4 cellular contexts compared by ENCODE assay signal in the genomic region with DNA sequence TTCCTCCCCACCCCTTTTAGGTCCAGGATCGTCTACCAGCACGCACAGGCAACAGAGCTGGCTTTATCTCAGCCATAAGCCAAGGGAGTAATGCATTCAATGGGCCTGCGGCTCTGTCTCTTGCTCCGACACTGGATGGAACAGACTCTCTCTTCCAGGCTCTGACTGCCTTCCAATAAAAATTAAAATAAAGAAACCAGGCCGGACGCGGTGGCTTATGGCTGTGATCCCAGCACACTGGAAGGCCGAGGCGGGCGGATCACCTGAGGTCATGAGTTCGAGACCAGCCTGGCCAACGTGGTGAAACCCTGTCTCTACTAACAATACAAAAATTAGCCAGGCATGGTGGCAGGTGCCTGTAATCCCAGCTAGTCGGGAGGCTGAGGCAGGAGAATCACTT. TPM values are rescaled to one million over a fixed set of nuclear protein-coding genes. Genes with fewer than 3 reads are reported as not detected.
"Had no signal": no experiment of that assay in that cellular context is flagged by ENCODE, and none has a peak within 500 bp of the region (broad histone marks: within the 10 kb centered on the region; RNA-seq: fewer than 3 reads in every experiment).

No MANE protein-coding gene starts in this region.

RNA-seq across cellular contexts. Expression of gene DENND2A, which starts 4.1 kb away (rescaled TPM):
- total RNA-seq: activated CD4-positive, alpha-beta memory T cell treated with anti-CD3 and anti-CD28 coated beads, Interleukin-2, amount 10 ng/mL, durations not matched to agents 7 days and 5 days; activated CD4-positive, alpha-beta T cell treated with anti-CD3 and anti-CD28 coated beads, Interleukin-2, amount 10 ng/mL, durations not matched to agents 7 days and 5 days; activated T-cell treated with anti-CD3 and anti-CD28 coated beads, Interleukin-2, amount 50 U/mL, for 72 hours; T-helper 2 cell treated with Interferon-gamma antibody and Interleukin-4, amounts not matched to agents 100 ng/mL and 5 ng/mL, for 36 hours had no signal
